Comparison of ENCODE assay signal across 17 cellular contexts in genomic region chr6:22082278-22082677, GRCh38.
DNase-seq lines count a peak whose midpoint lies in the region; ATAC-seq and TF ChIP-seq lines count a peak whose summit lies in the region.
"Had no signal": no experiment of that assay in that cellular context is flagged by ENCODE, and none has a peak within 500 bp of the region (broad histone marks: within the 10 kb centered on the region; RNA-seq: fewer than 3 reads in every experiment).

No MANE protein-coding gene starts in this region.

- no peaks in the 10 kb centered on the region for H3K9me2 ChIP-seq in PC-3 (replicated peaks; ENCODE audit: low read length)

- intact Hi-C loops in PC-3 (cut with micrococcal nuclease): no loop called here

- peaks cover 29% of the 10 kb centered on the region for H3K9me3 ChIP-seq in KOPT-K1 (ENCODE audit: insufficient read depth, low read length, poor library complexity, severe bottlenecking)
- H3K9me3 ChIP-seq in PC-3 (ENCODE audit: low read length): no peaks in the 10 kb centered on the region
- H3K9me3 ChIP-seq: HAP-1 had no signal

- H4K20me1 ChIP-seq in PC-3 (ENCODE audit: low read length): no peaks in the 10 kb centered on the region
- H4K20me1 ChIP-seq: BLaER1 treated with 17β-estradiol and CSF1 and Interleukin-3, amounts not matched to agents 10 nM and 100 nM had no signal

- H2AFZ ChIP-seq in PC-3 (ENCODE audit: low read length): no peak overlapping the region

- no peak overlapping the region for H3K9ac ChIP-seq in PC-3 (ENCODE audit: low read length)
- H3K9ac ChIP-seq: BLaER1 treated with 17β-estradiol and CSF1 and Interleukin-3, amounts not matched to agents 10 nM and 100 nM had no signal

- no peaks in the 10 kb centered on the region for H3K79me2 ChIP-seq in PC-3 (ENCODE audit: low read length)

- no peak overlapping the region for H3K4me2 ChIP-seq in PC-3 (ENCODE audit: low read length)
- H3K4me2 ChIP-seq: BLaER1 treated with 17β-estradiol and CSF1 and Interleukin-3, amounts not matched to agents 10 nM and 100 nM had no signal

- H3K27me3 ChIP-seq in PC-3 (ENCODE audit: low read length): no peaks in the 10 kb centered on the region
- H3K27me3 ChIP-seq: BLaER1 treated with 17β-estradiol and CSF1 and Interleukin-3, amounts not matched to agents 10 nM and 100 nM; brain microvascular endothelial cell had no signal

- ATAC-seq in PC-3: peak; percentile 88
- ATAC-seq: activated CD8-positive, alpha-beta T cell treated with anti-CD3 and anti-CD28 coated beads, Interleukin-2, amount 10 ng/mL, durations not matched to agents 7 days and 5 days; activated naive CD4-positive, alpha-beta T cell treated with anti-CD3 and anti-CD28 coated beads, Interleukin-2, amount 50 U/mL, for 72 hours; activated T-cell treated with anti-CD3 and anti-CD28 coated beads, Interleukin-2, amount 50 U/mL, for 72 hours; naive thymus-derived CD8-positive, alpha-beta T cell; WTC11 had no signal

- POLR2A ChIA-PET in PC-3 (lab: Charles Lee; ENCODE audit: unreplicated experiment): no interaction called here

- H3K36me3 ChIP-seq in KOPT-K1 (ENCODE audit: insufficient read depth, low read length) (peaks cover 79% of the 10 kb centered on the region), PC-3 (ENCODE audit: low read depth, low read length) (no peaks in the 10 kb centered on the region)
- H3K36me3 ChIP-seq: brain microvascular endothelial cell, HAP-1 had no signal

- H3K4me1 ChIP-seq in PC-3 (ENCODE audit: insufficient read depth, low read length): no peaks in the 10 kb centered on the region
- H3K4me1 ChIP-seq: HAP-1 had no signal

- no TSS peak for BruUV-seq in PC-3 (replicated peaks; lab: Mats Ljungman, UMichigan)

- peak; percentile 35 for DNase-seq in PC-3
- DNase-seq in fibroblast of mammary gland (ENCODE audit: low read depth): peak; percentile 26
- peak; percentile 56 for DNase-seq in renal cortical epithelial cell (ENCODE audit: low read depth)
- no peak for DNase-seq in A172 (ENCODE audit: low spot score)
- DNase-seq in SIG-M5 (lab: John Stamatoyannopoulos, UW): no peak
- DNase-seq in kidney tubule cell (ENCODE audit: low spot score): no peak
- DNase-seq: activated CD8-positive, alpha-beta T cell treated with anti-CD3 and anti-CD28 coated beads, Interleukin-2, amount 10 ng/mL, durations not matched to agents 7 days and 5 days; activated T-cell treated with anti-CD3 and anti-CD28 coated beads, Interleukin-2, amount 50 U/mL, for 72 hours; brain microvascular endothelial cell; islet precursor cell; KBM-7; naive thymus-derived CD8-positive, alpha-beta T cell had no signal

- CTCF ChIA-PET in PC-3 (lab: Charles Lee): no interaction called here

- H3F3A ChIP-seq in PC-3 (ENCODE audit: low read length, unreplicated experiment): no peaks in the 10 kb centered on the region

- H3K4me3 ChIP-seq in PC-3 (ENCODE audit: low read length) (no peak overlapping the region), fibroblast of mammary gland (ENCODE audit: control insufficient read depth, low read depth, low read length) (no peak overlapping the region)
- H3K4me3 ChIP-seq: BLaER1 treated with 17β-estradiol and CSF1 and Interleukin-3, amounts not matched to agents 10 nM and 100 nM; HAP-1 had no signal

- H3K27ac ChIP-seq in KOPT-K1 (ENCODE audit: low read depth, low read length, poor library complexity, severe bottlenecking) (peak overlapping the region; percentile 17), PC-3 (ENCODE audit: low read length) (no peak overlapping the region)
- H3K27ac ChIP-seq: BLaER1 treated with 17β-estradiol and CSF1 and Interleukin-3, amounts not matched to agents 10 nM and 100 nM; brain microvascular endothelial cell had no signal

- TF ChIP-seq CTCF in PC-3 (conservative IDR thresholded peaks at IDR 0.05; ENCODE audit: low read depth, low read length) (no peak), fibroblast of mammary gland (conservative IDR thresholded peaks at IDR 0.05; ENCODE audit: control insufficient read depth, insufficient read depth, low read depth, low read length) (no peak)

Comparison
In these comparisons a context has a peak if more than half of its experiments do, and no peak if none do; other contexts are left out.
1. DNase-seq: peak in PC-3 (single experiment), fibroblast of mammary gland (single experiment) and renal cortical epithelial cell (single experiment); none in A172 (single experiment), SIG-M5 (single experiment) and kidney tubule cell (single experiment).